ENCODE assay signal across 8 cellular contexts in genomic region chr14:92121207-92121669, GRCh38. TPM values are rescaled to one million over a fixed set of nuclear protein-coding genes. Genes with fewer than 3 reads are reported as not detected.
DNase-seq lines count a peak whose midpoint lies in the region; ATAC-seq and TF ChIP-seq lines count a peak whose summit lies in the region.

No MANE protein-coding gene starts in this region.

- H3K9me3 ChIP-seq in SK-N-SH, result no peaks in the 10 kb centered on the region
- H3K9me3 ChIP-seq in naive thymus-derived CD4-positive, alpha-beta T cell (ENCODE audit: control insufficient read depth in 2 of 3, low read length in 3 of 3), result no peaks in the 10 kb centered on the region

- peak overlapping the region; percentile 93 for H2AFZ ChIP-seq in SK-N-SH (ENCODE audit: low read depth)

- H3K36me3 Mint-ChIP-seq in naive thymus-derived CD4-positive, alpha-beta T cell, result peaks cover 0 to 16% (median 5%) of the 10 kb centered on the region in 5 donors

- H3K9ac ChIP-seq in SK-N-SH, result peak overlapping the region; percentile 98

- peaks cover 0 to 2% (median 0%) of the 10 kb centered on the region in 11 donors for H3K9me3 Mint-ChIP-seq in naive thymus-derived CD4-positive, alpha-beta T cell

- no peak for TF ChIP-seq RAD21 in SK-N-SH (IDR thresholded peaks at IDR 0.05; ENCODE audit: low read length)

- no peak for TF ChIP-seq EP300 in SK-N-SH (IDR thresholded peaks at IDR 0.05; ENCODE audit: borderline replicate concordance in 1 of 2, low read depth in 1 of 2, low read length in 1 of 2)

- peak overlapping the region; percentile 78 for H3K4me2 ChIP-seq in SK-N-SH

- 1% methylated on average over 26 of the region's 36 CpGs for WGBS in SK-N-SH (ENCODE audit: low lambda C conversion rate)

- H3K9me2 ChIP-seq in SK-N-SH, result no peaks in the 10 kb centered on the region

- H3K27me3 ChIP-seq in SK-N-SH (ENCODE audit: insufficient read depth), result no peaks in the 10 kb centered on the region
- no peaks in the 10 kb centered on the region for H3K27me3 ChIP-seq in naive thymus-derived CD4-positive, alpha-beta T cell (ENCODE audit: control insufficient read depth in 2 of 2, insufficient read depth in 2 of 2, low read length in 2 of 2)

- intact Hi-C loops in naive thymus-derived CD4-positive, alpha-beta T cell (cut with micrococcal nuclease), result loop anchor here (1.0 to 10.0 kb wide), 8 partner anchors 15 to 1789 kb away; partner anchors contain the start of genes ATXN3 (in 2 of the 2), GOLGA5 (in 2 of the 2), TRIP11 (in 2 of the 2) and LGMN (in 1 of the 2)

- peaks cover 5 to 11% of the 10 kb centered on the region in 2 experiments; a peak in 3 of 4 replicates for H3K4me1 ChIP-seq in SK-N-SH (ENCODE audit: control insufficient read depth in 1 of 2, insufficient read depth in 2 of 2, low read depth in 1 of 2, low read length in 1 of 2)
- H3K4me1 ChIP-seq in naive thymus-derived CD4-positive, alpha-beta T cell (ENCODE audit: control insufficient read depth in 2 of 2, insufficient read depth in 2 of 2, low read length in 2 of 2), result peaks cover 17 to 19% of the 10 kb centered on the region in 2 donors

- H4K20me1 ChIP-seq in SK-N-SH (ENCODE audit: insufficient read depth), result no peaks in the 10 kb centered on the region

- TF ChIP-seq POLR2A in erythroblast (IDR thresholded peaks at IDR 0.05; ENCODE audit: low read length), result no peak

- H3K36me3 ChIP-seq in SK-N-SH (replicated peaks in 1 of 2; ENCODE audit: control insufficient read depth in 1 of 2, insufficient read depth in 2 of 2, low read length in 1 of 2), result peaks cover 16 to 50% of the 10 kb centered on the region in 2 experiments
- H3K36me3 ChIP-seq in naive thymus-derived CD4-positive, alpha-beta T cell (ENCODE audit: control insufficient read depth in 2 of 3, insufficient read depth in 3 of 3, low read length in 3 of 3), result peaks cover 0 to 22% (median 0%) of the 10 kb centered on the region in 3 experiments

- CTCF ChIA-PET in SK-N-SH (lab: Yijun Ruan, JAX), result interaction anchor here (1.5 to 8.7 kb wide), 4 partner anchors 10 to 16 kb away, joined by 4 to 100 read pairs (median 12); partner anchors contain the start of gene ATXN3
- CTCF ChIA-PET in naive thymus-derived CD4-positive, alpha-beta T cell (lab: Charles Lee), result interaction anchor here (0.8 to 2.9 kb wide), 4 partner anchors 10 to 14 kb away, joined by 3 to 13 read pairs (median 7); partner anchors contain the start of gene ATXN3

- peak overlapping the region; percentile 96 to 100 (median 100) for H3K27ac Mint-ChIP-seq in naive thymus-derived CD4-positive, alpha-beta T cell

- H3K4me3 Mint-ChIP-seq in naive thymus-derived CD4-positive, alpha-beta T cell, result peak overlapping the region; percentile 88 to 100 (median 99)

- POLR2A ChIA-PET in SK-N-SH (lab: Yijun Ruan, JAX), result interaction anchor here (0.6 to 2.7 kb wide), 8 partner anchors 14 to 340 kb away, joined by 3 to 47 read pairs (median 4); partner anchors contain the start of genes ATXN3 and TRIP11
- POLR2A ChIA-PET in naive thymus-derived CD4-positive, alpha-beta T cell (lab: Charles Lee), result interaction anchor here (0.6 to 6.9 kb wide), 13 partner anchors 12 to 1724 kb away, joined by 3 to 100 read pairs (median 3); partner anchors contain the start of genes ATXN3, CALM1, GOLGA5 and TRIP11

- peak; percentile 9 for ATAC-seq in HG02938 (IDR thresholded peaks at IDR 0.05; ENCODE audit: unreplicated experiment)
- ATAC-seq in naive thymus-derived CD4-positive, alpha-beta T cell, result peak; percentile 19

- H3K27me3 Mint-ChIP-seq in naive thymus-derived CD4-positive, alpha-beta T cell, result no peaks in the 10 kb centered on the region

- H3F3A ChIP-seq in SK-N-SH (replicated peaks; ENCODE audit: insufficient read depth), result no peaks in the 10 kb centered on the region

- peak overlapping the region; percentile 90 for H3K27ac ChIP-seq in SK-N-SH (ENCODE audit: low read depth in 2 of 2, low read length in 1 of 2)
- H3K27ac ChIP-seq in naive thymus-derived CD4-positive, alpha-beta T cell (ENCODE audit: low read depth, low read length), result peak overlapping the region; percentile 92

- peak overlapping the region; percentile 80 to 96 for H3K4me3 ChIP-seq in SK-N-SH (ENCODE audit: low read depth in 2 of 2, low read length in 1 of 2)
- H3K4me3 ChIP-seq in naive thymus-derived CD4-positive, alpha-beta T cell (ENCODE audit: low read length), result peak overlapping the region; percentile 78

- no peak for TF ChIP-seq CTCF in SK-N-SH (IDR thresholded peaks at IDR 0.05)

- H3K4me1 Mint-ChIP-seq in naive thymus-derived CD4-positive, alpha-beta T cell, result peaks cover 27 to 73% (median 52%) of the 10 kb centered on the region in 7 donors

- peaks cover 73% of the 10 kb centered on the region for H3K79me2 ChIP-seq in SK-N-SH (ENCODE audit: insufficient read depth)

- DNase-seq in A172 (ENCODE audit: low spot score) (peak; percentile 7), GM04504 (ENCODE audit: low read depth) (peak; percentile 18), SK-N-SH (no peak), erythroblast (lab: John Stamatoyannopoulos, UW) (peak; percentile 60 to 73), COR-L47 (lab: John Stamatoyannopoulos, UW) (no peak), NCI-H1436 (lab: John Stamatoyannopoulos, UW) (no peak)
- peak in 2 of 9 donors; percentile 15 to 17 for DNase-seq in naive thymus-derived CD4-positive, alpha-beta T cell

TF ChIP-seq in SK-N-SH, 30 proteins besides CTCF, POLR2A, EP300 and RAD21:
- TF ChIP-seq ELF1 (IDR thresholded peaks at IDR 0.05) (no peak), FOSL2 (IDR thresholded peaks at IDR 0.05; ENCODE audit: borderline replicate concordance, low read depth) (no peak), SIN3A (IDR thresholded peaks at IDR 0.05; ENCODE audit: borderline replicate concordance, low read depth, low read length) (peak; percentile 52)

RNA-seq across cellular contexts. Expression of gene NDUFB1, which starts 0.3 kb away (rescaled TPM):
- total RNA-seq in A172 (2014; rRNA removed; shearing (Covaris generic)), result 266 and 444 TPM in 2 replicates
- 298 and 326 TPM in 2 replicates for polyA plus RNA-seq in SK-N-SH (2012; rRNA removed)
- 464 and 654 TPM in 2 replicates for polyA plus RNA-seq in SK-N-SH (2012; cell fraction: cytosol; rRNA removed)
- 99.5 and 105 TPM in 2 replicates for polyA plus RNA-seq in SK-N-SH (2012; cell fraction: nucleus; rRNA removed)
- total RNA-seq in naive thymus-derived CD4-positive, alpha-beta T cell, result 100 to 1,000 TPM in 2 of 5 experiments, 10 to 100 TPM in 3; 55.1 to 107 (median 89.7) TPM
- polyA plus RNA-seq in naive thymus-derived CD4-positive, alpha-beta T cell, result 100 to 1,000 TPM; 245 to 418 TPM

RNA-seq across cellular contexts. Expression of gene CPSF2, which starts 0.5 kb away (rescaled TPM):
- 34.5 and 36.7 TPM in 2 replicates for total RNA-seq in A172 (2014; rRNA removed; shearing (Covaris generic))
- 11.7 and 13.5 TPM in 2 replicates for polyA plus RNA-seq in SK-N-SH (2012; rRNA removed)
- polyA plus RNA-seq in SK-N-SH (2012; cell fraction: cytosol; rRNA removed), result 17.9 and 23.1 TPM in 2 replicates
- polyA plus RNA-seq in SK-N-SH (2012; cell fraction: nucleus; rRNA removed), result 5.7 and 12.0 TPM in 2 replicates
- 10 to 100 TPM; 30.2 to 77.4 (median 60.4) TPM for total RNA-seq in naive thymus-derived CD4-positive, alpha-beta T cell
- 10 to 100 TPM; 25.2 to 25.5 TPM for polyA plus RNA-seq in naive thymus-derived CD4-positive, alpha-beta T cell

RNA-seq across cellular contexts. Expression of gene ATXN3, which starts 14.9 kb away (rescaled TPM):
- 22.7 and 42.2 TPM in 2 replicates for total RNA-seq in A172 (2014; rRNA removed; shearing (Covaris generic))
- polyA plus RNA-seq in SK-N-SH (2012; rRNA removed), result 10.2 and 13.0 TPM in 2 replicates
- 16.7 and 20.0 TPM in 2 replicates for polyA plus RNA-seq in SK-N-SH (2012; cell fraction: cytosol; rRNA removed)
- polyA plus RNA-seq in SK-N-SH (2012; cell fraction: nucleus; rRNA removed), result 9.2 and 12.9 TPM in 2 replicates
- total RNA-seq in naive thymus-derived CD4-positive, alpha-beta T cell, result 10 to 100 TPM; 27.8 to 54.9 (median 36.9) TPM
- 10 to 100 TPM; 15.5 to 15.8 TPM for polyA plus RNA-seq in naive thymus-derived CD4-positive, alpha-beta T cell

Comparison
In these comparisons a context has a peak if more than half of its experiments do, and no peak if none do; other contexts are left out.
1. DNase-seq: peak in A172 (single experiment), GM04504 (single experiment) and erythroblast (2 of 2); none in SK-N-SH (single experiment), COR-L47 (single experiment) and NCI-H1436 (single experiment).